Comparison of ENCODE assay signal across 18 cellular contexts in the genomic region with DNA sequence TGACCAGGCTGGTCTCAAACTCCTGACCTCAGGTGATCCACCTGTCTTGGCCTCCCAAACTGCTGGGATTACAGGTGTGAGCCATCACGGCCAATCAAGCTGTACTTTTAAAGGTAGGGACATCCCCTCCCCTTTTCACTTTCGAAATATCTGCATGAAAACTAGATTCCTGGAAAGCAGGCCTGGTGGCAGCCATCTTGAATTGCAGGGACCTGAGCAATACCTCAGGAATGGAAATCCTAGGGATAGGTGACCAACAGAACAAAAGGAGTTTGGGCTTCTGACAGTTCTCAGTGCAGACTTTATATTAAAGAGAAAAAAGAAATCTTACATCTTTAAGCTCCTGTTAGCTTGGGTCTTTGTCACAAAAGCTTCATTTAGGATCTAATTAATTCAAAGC.
"Had no signal": no experiment of that assay in that cellular context is flagged by ENCODE, and none has a peak within 500 bp of the region (broad histone marks: within the 10 kb centered on the region; RNA-seq: fewer than 3 reads in every experiment).

No MANE protein-coding gene starts in this region.

- H3K9me3 ChIP-seq: heart left ventricle, right atrium auricular region, tibial artery, vagina had no signal

- H3K27me3 ChIP-seq: dorsolateral prefrontal cortex, heart left ventricle, neural progenitor cell, right atrium auricular region, tibial artery, vagina had no signal

- H3K27ac ChIP-seq: heart left ventricle, neural progenitor cell, right atrium auricular region, tibial artery, vagina had no signal

- H3K36me3 ChIP-seq: neural progenitor cell had no signal

- DNase-seq: activated CD4-positive, alpha-beta T cell treated with anti-CD3 and anti-CD28 coated beads for 36 hours; activated CD4-positive, alpha-beta T cell treated with anti-CD3 and anti-CD28 coated beads, Interleukin-2, amount 50 U/mL, for 48 hours; activated gamma-delta T cell; caudate nucleus; dorsolateral prefrontal cortex; erythroblast; heart left ventricle; immature natural killer cell; kidney glomerular epithelial cell; left ventricle myocardium superior; stimulated activated CD4-positive, alpha-beta T cell treated with anti-CD3 and anti-CD28 coated beads, Interleukin-2, amount 100 ng/mL, for 24 hours; stimulated activated naive CD8-positive, alpha-beta T cell treated with anti-CD3 and anti-CD28 coated beads, Interleukin-15, Interleukin-2, amounts not matched to agents 100 U/mL and 50 U/mL, for 24 hours; substantia nigra; T-helper 17 cell; tibial artery had no signal

- H3K4me3 ChIP-seq: dorsolateral prefrontal cortex, heart left ventricle, neural progenitor cell, right atrium auricular region, tibial artery, vagina had no signal

- H3K4me1 ChIP-seq: right atrium auricular region, vagina had no signal
